15 cellular contexts compared by ENCODE assay signal in the genomic region with DNA sequence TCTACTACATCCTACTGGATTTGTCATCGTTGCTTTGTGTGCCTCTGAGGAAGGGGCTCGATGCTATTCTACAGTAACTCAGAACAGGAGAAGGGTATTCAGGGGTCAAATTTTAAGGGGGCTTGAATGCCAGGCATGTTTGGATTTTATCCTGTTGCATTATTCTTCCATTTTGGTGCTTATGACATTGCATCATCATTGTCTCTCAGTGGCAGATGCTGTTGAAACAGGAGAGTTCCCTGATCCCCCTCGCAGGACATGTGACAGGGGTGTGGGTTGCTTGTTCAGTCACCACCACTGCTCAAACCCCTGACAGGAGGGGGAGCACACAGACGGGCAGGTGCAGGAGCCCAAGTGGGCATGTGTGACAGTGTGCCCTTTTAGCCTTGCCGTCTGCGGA.
"Had no signal": no experiment of that assay in that cellular context is flagged by ENCODE, and none has a peak within 500 bp of the region (broad histone marks: within the 10 kb centered on the region; RNA-seq: fewer than 3 reads in every experiment).

No MANE protein-coding gene starts in this region.

- H3K27me3 ChIP-seq: esophagus muscularis mucosa, gastroesophageal sphincter, right atrium auricular region had no signal

- H3K27me3 Mint-ChIP-seq: dendritic cell treated with granulocyte-macrophage colony-stimulating factor and Interleukin-4, amounts not matched to agents 40 ng/mL and 50 ng/mL, for 4 days had no signal

- H3K27ac ChIP-seq: epithelial cell of prostate, esophagus muscularis mucosa, gastroesophageal sphincter, right atrium auricular region had no signal

- H3K9me3 ChIP-seq: esophagus muscularis mucosa, right atrium auricular region had no signal

- H3K4me3 ChIP-seq: esophagus muscularis mucosa, gastroesophageal sphincter, right atrium auricular region had no signal

- H3K4me1 Mint-ChIP-seq: naive thymus-derived CD4-positive, alpha-beta T cell had no signal

- H3K4me1 ChIP-seq: esophagus muscularis mucosa, gastroesophageal sphincter, right atrium auricular region had no signal

- H3K27ac Mint-ChIP-seq: dendritic cell treated with granulocyte-macrophage colony-stimulating factor and Interleukin-4, amounts not matched to agents 40 ng/mL and 50 ng/mL, for 4 days; effector memory CD8-positive, alpha-beta T cell; naive thymus-derived CD4-positive, alpha-beta T cell had no signal

- DNase-seq: effector memory CD8-positive, alpha-beta T cell; glutamatergic neuron; islet precursor cell; naive thymus-derived CD4-positive, alpha-beta T cell; posterior cingulate gyrus; small intestine; stimulated activated CD4-positive, alpha-beta T cell treated with anti-CD3 and anti-CD28 coated beads, Interleukin-12 subunit alpha, Interleukin-12 subunit beta, amount 100 ng/mL, for 4 hours; stimulated activated naive CD4-positive, alpha-beta T cell treated with Interleukin-2 at 50 U/mL for 16 hours; trophoblast cell had no signal

- ATAC-seq: effector memory CD8-positive, alpha-beta T cell; gastroesophageal sphincter; left lobe of liver; naive thymus-derived CD4-positive, alpha-beta T cell had no signal

- H3K36me3 ChIP-seq: esophagus muscularis mucosa, gastroesophageal sphincter, right atrium auricular region had no signal

- FAIRE-seq: small intestine had no signal

- H3K4me3 Mint-ChIP-seq: dendritic cell treated with granulocyte-macrophage colony-stimulating factor and Interleukin-4, amounts not matched to agents 40 ng/mL and 50 ng/mL, for 4 days; effector memory CD8-positive, alpha-beta T cell; naive thymus-derived CD4-positive, alpha-beta T cell had no signal

- H3K36me3 Mint-ChIP-seq: naive thymus-derived CD4-positive, alpha-beta T cell had no signal

- H3K9me3 Mint-ChIP-seq: effector memory CD8-positive, alpha-beta T cell; naive thymus-derived CD4-positive, alpha-beta T cell had no signal
